ENCODE assay signal across 1 cellular context in genomic region chr13:68609671-68610070, GRCh38.
TF ChIP-seq lines count a peak whose summit lies in the region.

No MANE protein-coding gene starts in this region.

TF ChIP-seq in HepG2, 621 proteins besides CTCF, POLR2A, EP300 and RAD21 (continued from another document):
- TF ChIP-seq MAX (IDR thresholded peaks at IDR 0.05) (no peak), ZNF451 (CRISPR knock-in tag; IDR thresholded peaks at IDR 0.05) (no peak), ZNF143 (CRISPR knock-in tag; IDR thresholded peaks at IDR 0.05) (no peak), HMGXB4 (CRISPR knock-in tag; IDR thresholded peaks at IDR 0.05; ENCODE audit: borderline replicate concordance in 1 of 2, low read depth in 1 of 2) (no peak), AHR (CRISPR knock-in tag; IDR thresholded peaks at IDR 0.05) (no peak), PRPF4 (IDR thresholded peaks at IDR 0.05; ENCODE audit: low read depth, low read length, poor library complexity, severe bottlenecking) (no peak), MTF2 (CRISPR knock-in tag; IDR thresholded peaks at IDR 0.05; ENCODE audit: borderline replicate concordance) (no peak), SMARCE1 (IDR thresholded peaks at IDR 0.05; ENCODE audit: borderline replicate concordance) (no peak)
